In genomic region chr2:155020246-155020645, GRCh38 we compare ENCODE assay signal across 26 cellular contexts.
A peak's percentile ranks its signal among the peaks of the same experiment; 100 is the strongest.
DNase-seq lines count a peak whose midpoint lies in the region; ATAC-seq, FAIRE-seq and TF ChIP-seq lines count a peak whose summit lies in the region.
"Had no signal": no experiment of that assay in that cellular context is flagged by ENCODE, and none has a peak within 500 bp of the region (broad histone marks: within the 10 kb centered on the region; RNA-seq: fewer than 3 reads in every experiment).

No MANE protein-coding gene starts in this region.

- H3K9me2 ChIP-seq in HCT116 (ENCODE audit: insufficient read depth) (no peaks in the 10 kb centered on the region), SU-DHL-6 (replicated peaks; ENCODE audit: insufficient read depth, low read length) (no peaks in the 10 kb centered on the region)

- intact Hi-C loops in HCT116 (cut with micrococcal nuclease) = no loop called here
- intact Hi-C loops in activated CD8-positive, alpha-beta T cell treated with anti-CD3 and anti-CD28 coated beads for 36 hours (cut with micrococcal nuclease) = no loop called here

- H3K14ac ChIP-seq in H1 (ENCODE audit: insufficient read length) = no peak overlapping the region

- H3K27ac ChIP-seq in HCT116 (ENCODE audit: low read depth, low read length) (no peak overlapping the region), SU-DHL-6 (ENCODE audit: low read depth, low read length) (no peak overlapping the region), H1 (ENCODE audit: low read depth, low read length) (no peak overlapping the region)
- H3K27ac ChIP-seq: BLaER1 had no signal

- no peak overlapping the region for H3K4me3 Mint-ChIP-seq in activated CD8-positive, alpha-beta T cell treated with anti-CD3 and anti-CD28 coated beads for 36 hours
- H3K4me3 Mint-ChIP-seq: CD14-positive monocyte; CD4-positive, alpha-beta memory T cell; CD4-positive, CD25-positive, alpha-beta regulatory T cell; CD8-positive, alpha-beta memory T cell had no signal

- DNase-seq in HCT116 (ENCODE audit: low read depth, low spot score) (no peak), H1 (ENCODE audit: low read depth in 1 of 2, low spot score in 2 of 2) (no peak), HEK293T (ENCODE audit: extremely low spot score) (no peak), superior temporal gyrus (ENCODE audit: extremely low spot score) (no peak), GF-D8 (lab: John Stamatoyannopoulos, UW) (no peak)
- DNase-seq in activated CD8-positive, alpha-beta T cell treated with anti-CD3 and anti-CD28 coated beads for 36 hours = no peak
- DNase-seq: 8988T; ACHN; BE2C; CD4-positive, alpha-beta memory T cell; CD4-positive, CD25-positive, alpha-beta regulatory T cell; CD8-positive, alpha-beta memory T cell; COR-L47; DMS 273 treated with DMSO at 0.1 percent for 48 hours; DMS153; DMS53; DMS79; DND-41; EL had no signal

- H3K27me3 ChIP-seq in HCT116 (ENCODE audit: insufficient read depth, low read length) (no peaks in the 10 kb centered on the region), SU-DHL-6 (ENCODE audit: low read length) (no peaks in the 10 kb centered on the region), H1 (replicated peaks in 1 of 4; ENCODE audit: control insufficient read depth in 3 of 4, extremely low read depth in 1 of 4, insufficient read depth in 3 of 4, low read length in 3 of 4) (no peaks in the 10 kb centered on the region)
- H3K27me3 ChIP-seq: BE2C, BLaER1 had no signal

- no peaks in the 10 kb centered on the region for H3K36me3 Mint-ChIP-seq in activated CD8-positive, alpha-beta T cell treated with anti-CD3 and anti-CD28 coated beads for 36 hours (ENCODE audit: low read depth)
- H3K36me3 Mint-ChIP-seq: CD14-positive monocyte; CD4-positive, alpha-beta memory T cell; CD4-positive, CD25-positive, alpha-beta regulatory T cell; CD8-positive, alpha-beta memory T cell had no signal

- no peaks in the 10 kb centered on the region for H3K23me2 ChIP-seq in H1 (ENCODE audit: low read depth, low read length)

- BruUV-seq in HCT116 (replicated peaks; lab: Mats Ljungman, UMichigan) = no TSS peak

- H3K9me3 ChIP-seq in HCT116 (ENCODE audit: control insufficient read depth in 1 of 2, insufficient read depth in 1 of 2, low read depth in 1 of 2, low read length in 2 of 2) (no peaks in the 10 kb centered on the region), SU-DHL-6 (ENCODE audit: insufficient read depth, low read length) (no peaks in the 10 kb centered on the region), H1 (ENCODE audit: insufficient read depth in 2 of 2, low read depth in 1 of 2, low read length in 1 of 2) (no peaks in the 10 kb centered on the region)
- H3K9me3 ChIP-seq: BE2C, BLaER1 had no signal

- H2AFZ ChIP-seq in HCT116 (ENCODE audit: low read depth, low read length, poor library complexity, severe bottlenecking) (peak overlapping the region; percentile 54), SU-DHL-6 (ENCODE audit: low read depth, low read length, severe bottlenecking) (peak overlapping the region; percentile 39), H1 (ENCODE audit: low read length) (peak overlapping the region; percentile 34; the same call in 1 of the 2 replicates)

- TF ChIP-seq RAD21 in HCT116 (IDR thresholded peaks at IDR 0.05; ENCODE audit: low read depth) = no peak
- TF ChIP-seq RAD21 in H1 (IDR thresholded peaks at IDR 0.05 in 1 of 2, conservative IDR thresholded peaks at IDR 0.05 in 1 of 2; ENCODE audit: low read depth in 2 of 2, low read length in 2 of 2) = no peak

- H4K8ac ChIP-seq in H1 (ENCODE audit: extremely low read depth, insufficient read depth, low read length) = no peak overlapping the region

- CTCF ChIA-PET in HCT116 (lab: Charles Lee) (no interaction called here), H1 (lab: Charles Lee; ENCODE audit: partially characterized antibody) (no interaction called here), HEK293T (lab: Yijun Ruan, JAX) (no interaction called here)
- CTCF ChIA-PET in activated CD8-positive, alpha-beta T cell treated with anti-CD3 and anti-CD28 coated beads for 36 hours (lab: Charles Lee) = no interaction called here

- no peak overlapping the region for H2BK120ac ChIP-seq in H1 (replicated peaks; ENCODE audit: low read depth, low read length)

- no peak overlapping the region for H3K23ac ChIP-seq in H1 (ENCODE audit: insufficient read length)

- RAD21 ChIA-PET in HCT116 (lab: Charles Lee; ENCODE audit: low non-redundant PET in 1 of 2, low total read pairs in 2 of 2, uncharacterized antibody in 2 of 2, unreplicated experiment in 2 of 2) = no interaction called here

- TF ChIP-seq EP300 in H1 (IDR thresholded peaks at IDR 0.05; ENCODE audit: borderline replicate concordance in 1 of 2, low read depth in 2 of 2, low read length in 2 of 2) = no peak

- TF ChIP-seq POLR2A in HCT116 (IDR thresholded peaks at IDR 0.05; ENCODE audit: borderline replicate concordance, extremely low read depth, insufficient read depth, insufficient read length) (no peak), H1 (IDR thresholded peaks at IDR 0.05; ENCODE audit: control extremely low read depth in 1 of 2, low read depth in 2 of 2, low read length in 2 of 2) (no peak)

- no peak overlapping the region for H3K27ac Mint-ChIP-seq in activated CD8-positive, alpha-beta T cell treated with anti-CD3 and anti-CD28 coated beads for 36 hours
- H3K27ac Mint-ChIP-seq: CD14-positive monocyte; CD4-positive, alpha-beta memory T cell; CD4-positive, CD25-positive, alpha-beta regulatory T cell; CD8-positive, alpha-beta memory T cell had no signal

- FAIRE-seq in H1 (lab: Jason Lieb, UNC) = no peak
- FAIRE-seq: A204.1, GM12878, GM12892, GM18507 had no signal

- no peak overlapping the region for H2AK5ac ChIP-seq in H1 (ENCODE audit: low read depth, low read length)

- POLR2A ChIA-PET in HCT116 (lab: Charles Lee) (no interaction called here), H1 (lab: Charles Lee; ENCODE audit: partially characterized antibody) (no interaction called here), HEK293T (lab: Yijun Ruan, JAX) (no interaction called here)
- POLR2A ChIA-PET in activated CD8-positive, alpha-beta T cell treated with anti-CD3 and anti-CD28 coated beads for 36 hours (lab: Charles Lee) = no interaction called here

- H3K36me3 ChIP-seq in HCT116 (ENCODE audit: control insufficient read depth in 1 of 2, insufficient read depth in 2 of 2, low read length in 2 of 2) (no peaks in the 10 kb centered on the region), SU-DHL-6 (ENCODE audit: low read length) (no peaks in the 10 kb centered on the region), H1 (ENCODE audit: control insufficient read depth in 2 of 4, insufficient read depth in 4 of 4, low read length in 3 of 4) (no peaks in the 10 kb centered on the region)
- H3K36me3 ChIP-seq: BE2C, BLaER1 had no signal

- H3K18ac ChIP-seq in H1 (ENCODE audit: extremely low read depth, low read length) = no peak overlapping the region

- no peaks in the 10 kb centered on the region for H3K9me3 Mint-ChIP-seq in activated CD8-positive, alpha-beta T cell treated with anti-CD3 and anti-CD28 coated beads for 36 hours

- H3K4me1 ChIP-seq in HCT116 (ENCODE audit: control insufficient read depth in 1 of 2, insufficient read depth in 2 of 2, low read length in 2 of 2) (no peaks in the 10 kb centered on the region), H1 (replicated peaks in 1 of 4; ENCODE audit: control insufficient read depth in 3 of 4, insufficient read depth in 4 of 4, low read length in 3 of 4) (no peaks in the 10 kb centered on the region)
- H3K4me1 ChIP-seq: BE2C, BLaER1 had no signal

- H3K27me3 Mint-ChIP-seq in activated CD8-positive, alpha-beta T cell treated with anti-CD3 and anti-CD28 coated beads for 36 hours = no peaks in the 10 kb centered on the region
- H3K27me3 Mint-ChIP-seq: CD4-positive, alpha-beta memory T cell; CD4-positive, CD25-positive, alpha-beta regulatory T cell; CD8-positive, alpha-beta memory T cell had no signal

- no peak overlapping the region for H2BK20ac ChIP-seq in H1 (ENCODE audit: low read length)

- H2BK15ac ChIP-seq in H1 (ENCODE audit: low read length) = no peak overlapping the region

- H3K9ac ChIP-seq in HCT116 (ENCODE audit: low read length) (no peak overlapping the region), SU-DHL-6 (ENCODE audit: low read length) (no peak overlapping the region), H1 (replicated peaks in 1 of 4; ENCODE audit: extremely low read depth in 1 of 4, low read depth in 3 of 4, low read length in 3 of 4) (no peak overlapping the region)
- H3K9ac ChIP-seq: BLaER1 had no signal

- no peaks in the 10 kb centered on the region for H3K79me1 ChIP-seq in H1 (ENCODE audit: low read depth, low read length)

- H3K4me1 Mint-ChIP-seq in activated CD8-positive, alpha-beta T cell treated with anti-CD3 and anti-CD28 coated beads for 36 hours (ENCODE audit: low read depth) = no peaks in the 10 kb centered on the region
- H3K4me1 Mint-ChIP-seq: CD14-positive monocyte; CD4-positive, alpha-beta memory T cell; CD4-positive, CD25-positive, alpha-beta regulatory T cell; CD8-positive, alpha-beta memory T cell had no signal

- H4K20me1 ChIP-seq in HCT116 (ENCODE audit: insufficient read depth) (no peaks in the 10 kb centered on the region), SU-DHL-6 (ENCODE audit: low read depth, low read length) (no peaks in the 10 kb centered on the region), H1 (replicated peaks in 1 of 2; ENCODE audit: control insufficient read depth in 1 of 2, insufficient read depth in 2 of 2, low read length in 2 of 2) (no peaks in the 10 kb centered on the region)
- H4K20me1 ChIP-seq: BLaER1 had no signal

- TF ChIP-seq CTCF in HCT116 (IDR thresholded peaks at IDR 0.05 in 2 of 3, conservative IDR thresholded peaks at IDR 0.05 in 1 of 3; ENCODE audit: borderline replicate concordance in 1 of 3, insufficient read depth in 1 of 3, low read depth in 2 of 3, low read length in 2 of 3) (no peak), SU-DHL-6 (IDR thresholded peaks at IDR 0.05; ENCODE audit: insufficient read depth, low read length, poor library complexity, severe bottlenecking) (no peak), H1 (IDR thresholded peaks at IDR 0.05; ENCODE audit: control extremely low read depth in 1 of 3, insufficient read depth in 1 of 3, low read depth in 1 of 3, low read length in 3 of 3) (no peak)
- no peak for TF ChIP-seq CTCF in activated CD8-positive, alpha-beta T cell treated with anti-CD3 and anti-CD28 coated beads for 36 hours (IDR thresholded peaks at IDR 0.05)

- no peaks in the 10 kb centered on the region for H3F3A ChIP-seq in SU-DHL-6 (ENCODE audit: insufficient read depth)

- H3K4me2 ChIP-seq in HCT116 (ENCODE audit: low read length) (no peak overlapping the region), SU-DHL-6 (ENCODE audit: low read depth, low read length, poor library complexity, severe bottlenecking) (no peak overlapping the region), H1 (ENCODE audit: insufficient read depth in 1 of 2, low read depth in 2 of 2, low read length in 2 of 2) (no peak overlapping the region)
- H3K4me2 ChIP-seq: BLaER1 had no signal

- no peak overlapping the region for H2BK5ac ChIP-seq in H1 (ENCODE audit: low read depth, low read length)

- H3K56ac ChIP-seq in H1 (replicated peaks; ENCODE audit: insufficient read length, low read depth, low read length) = no peak overlapping the region

- H3K79me2 ChIP-seq in HCT116 (ENCODE audit: insufficient read depth, low read length) (no peaks in the 10 kb centered on the region), SU-DHL-6 (ENCODE audit: insufficient read depth, low read length) (no peaks in the 10 kb centered on the region), H1 (ENCODE audit: control insufficient read depth in 1 of 2, insufficient read depth in 2 of 2, low read length in 2 of 2) (no peaks in the 10 kb centered on the region)

- H3K4me3 ChIP-seq in HCT116 (replicated peaks in 1 of 2; ENCODE audit: low read depth in 1 of 2, low read length in 2 of 2) (no peak overlapping the region), SU-DHL-6 (ENCODE audit: insufficient read depth, low read length, poor library complexity, severe bottlenecking) (no peak overlapping the region), H1 (ENCODE audit: extremely low read depth in 1 of 4, insufficient read depth in 2 of 4, low read depth in 3 of 4, low read length in 4 of 4) (no peak overlapping the region)
- H3K4me3 ChIP-seq: BLaER1, GM12878 had no signal

- no peak for ATAC-seq in HCT116
- ATAC-seq in activated CD8-positive, alpha-beta T cell treated with anti-CD3 and anti-CD28 coated beads for 36 hours = no peak
- ATAC-seq: GM12878 had no signal

- no peak overlapping the region for H2BK12ac ChIP-seq in H1 (ENCODE audit: low read depth, low read length)

- H4K91ac ChIP-seq in H1 (replicated peaks; ENCODE audit: insufficient read length, low read length) = no peak overlapping the region

- H4K5ac ChIP-seq in H1 (ENCODE audit: insufficient read length, low read depth, low read length) = no peak overlapping the region

- WGBS in H1 (ENCODE audit: extremely low coverage in 1 of 2, insufficient coverage in 1 of 2, insufficient read length in 1 of 2, insufficient replicate concordance in 2 of 2, low coverage in 1 of 2, low lambda C conversion rate in 2 of 2, missing lambda C conversion rate in 1 of 2), 2 experiments = 78% methylated on average over 1 of the region's 1 CpG; no CpG with 5 or more reads in 1 of the 2 experiments

- H3K4ac ChIP-seq in H1 (replicated peaks; ENCODE audit: insufficient read length, low read depth, low read length) = no peak overlapping the region
